39 cellular contexts compared by ENCODE assay signal in genomic region chr19:29578349-29578748, GRCh38. TPM values are rescaled to one million over a fixed set of nuclear protein-coding genes. Genes with fewer than 3 reads are reported as not detected.
"Had no signal": no experiment of that assay in that cellular context is flagged by ENCODE, and none has a peak within 500 bp of the region (broad histone marks: within the 10 kb centered on the region; RNA-seq: fewer than 3 reads in every experiment).

No MANE protein-coding gene starts in this region.

- DNase-seq: Karpas-422, Kasumi-1, MG63, MM.1S, MV-4-11, NCI-H1048, NCI-H1092, NCI-H1092 treated with DMSO at 0.1 percent for 48 hours, NCI-H1105, NCI-H1105 treated with DMSO at 0.1 percent for 48 hours, NCI-H1417, NCI-H1417 treated with DMSO at 0.1 percent for 48 hours, NCI-H1436, NCI-H1436 treated with DMSO at 0.1 percent for 48 hours, NCI-H146, NCI-H1694, NCI-H1694 treated with DMSO at 0.1 percent for 48 hours, NCI-H187, NCI-H187 treated with DMSO at 0.1 percent for 48 hours, NCI-H1930, NCI-H2029, NCI-H2029 treated with DMSO at 0.1 percent for 48 hours, NCI-H2081, NCI-H2081 treated with DMSO at 0.1 percent for 48 hours, NCI-H2107, NCI-H2171, NCI-H2171 treated with DMSO at 0.1 percent for 48 hours, NCI-H2227 treated with DMSO at 0.1 percent for 48 hours, NCI-H226, NCI-H345, NCI-H446, NCI-H446 treated with DMSO at 0.1 percent for 48 hours, NCI-H510A, NCI-H510A treated with DMSO at 0.1 percent for 48 hours, NCI-H524 had no signal

- H3K9me3 ChIP-seq: MG63 had no signal

- H3K36me3 ChIP-seq: MG63 had no signal

- H3K4me3 ChIP-seq: MG63 had no signal

RNA-seq across cellular contexts. Expression of gene VSTM2B, which starts 52.6 kb away (rescaled TPM):
- total RNA-seq: LHCN-M2, M059J, MCF 10A, NCI-H460 had no signal
